In the genomic region with DNA sequence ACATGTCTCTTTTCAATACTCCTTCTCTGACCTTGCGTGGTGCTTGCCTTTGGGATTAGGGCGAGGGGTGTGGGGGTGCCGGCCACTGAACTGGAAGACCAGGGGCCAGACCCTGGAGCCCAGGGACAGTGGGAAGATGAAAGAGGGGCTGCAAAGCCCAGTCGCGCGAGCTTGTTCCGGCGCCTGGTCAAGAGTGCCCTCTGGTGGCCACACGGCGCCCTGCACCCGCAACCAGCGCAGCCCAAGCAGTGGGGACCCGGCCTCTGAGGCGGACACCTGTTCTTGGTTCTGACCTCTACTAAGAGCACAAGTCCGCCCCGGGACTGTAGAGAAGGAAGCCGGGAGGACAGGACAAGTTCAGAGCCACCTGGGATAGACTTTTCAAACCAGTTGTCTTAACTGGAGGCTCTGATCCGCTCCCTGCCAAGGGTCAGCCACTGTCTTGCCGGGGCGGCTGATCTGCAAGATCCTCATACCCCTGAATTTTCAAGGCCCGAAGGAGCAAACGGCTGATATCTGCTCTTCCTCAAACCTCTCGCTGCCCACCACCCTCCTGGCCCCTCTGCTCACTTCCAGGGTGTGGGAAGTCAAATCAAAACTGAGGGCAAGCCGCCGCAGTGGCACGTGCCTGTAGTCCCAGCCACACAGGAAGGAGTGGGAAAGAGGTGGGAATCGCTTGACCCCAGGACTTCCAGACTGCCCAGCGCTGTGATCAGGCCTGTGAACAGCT, we compare ENCODE assay signal across 8 cellular contexts. TPM values are rescaled to one million over a fixed set of nuclear protein-coding genes. Genes with fewer than 3 reads are reported as not detected.
A peak's percentile ranks its signal among the peaks of the same experiment; 100 is the strongest.
DNase-seq lines count a peak whose midpoint lies in the region; ATAC-seq, FAIRE-seq and TF ChIP-seq lines count a peak whose summit lies in the region.

No MANE protein-coding gene starts in this region.

- POLR2A ChIA-PET in WTC11 (lab: Charles Lee), result interaction anchor here (0.8 kb wide), 1 partner anchor 15 kb away, joined by 3 read pairs; a partner anchor contains a TSS

- peaks cover 5% of the 10 kb centered on the region for H3K36me3 Mint-ChIP-seq in WTC11

- no peaks in the 10 kb centered on the region for H3K27me3 Mint-ChIP-seq in WTC11 (ENCODE audit: low read depth)

- H3K9me3 Mint-ChIP-seq in WTC11, result peaks cover 6% of the 10 kb centered on the region

- DNase-seq in C1 segment of cervical spinal cord (lab: John Stamatoyannopoulos, UW), result peak in 13 of 14 donors; percentile 1 to 80 (median 54)
- peak; percentile 70 for DNase-seq in NAMALWA (ENCODE audit: low spot score)
- DNase-seq in WTC11 (ENCODE audit: low spot score), result peak; percentile 90
- peak; percentile 16 for DNase-seq in bronchial epithelial cell (ENCODE audit: low read depth)
- peak; percentile 46 for DNase-seq in kidney tubule cell (ENCODE audit: low spot score)
- DNase-seq in stimulated activated CD4-positive, alpha-beta T cell treated with anti-CD3 and anti-CD28 coated beads, Interleukin-2, amount 100 ng/mL, for 48 hours, result peak; percentile 74 to 78

- ATAC-seq in GM19324 (IDR thresholded peaks at IDR 0.05; ENCODE audit: low FRiP score, unreplicated experiment), result peak; percentile 67
- peak; percentile 92 for ATAC-seq in WTC11
- ATAC-seq in GM18520 (IDR thresholded peaks at IDR 0.05; ENCODE audit: unreplicated experiment), result no peak

- FAIRE-seq in bronchial epithelial cell (lab: Jason Lieb, UNC), result no peak

- TF ChIP-seq CTCF in WTC11 (IDR thresholded peaks at IDR 0.05) (peak; percentile 99), bronchial epithelial cell (IDR thresholded peaks at IDR 0.05; ENCODE audit: insufficient read depth, low read length, severe bottlenecking) (peak; percentile 99)

- H3K27ac Mint-ChIP-seq in WTC11, result no peak overlapping the region

- no peaks in the 10 kb centered on the region for H3K36me3 ChIP-seq in bronchial epithelial cell (ENCODE audit: control insufficient read depth, insufficient read depth, low read length)

- H3K27me3 ChIP-seq in bronchial epithelial cell (ENCODE audit: control insufficient read depth, insufficient read depth, low read length), result no peaks in the 10 kb centered on the region

- peaks cover 20% of the 10 kb centered on the region for H3K4me1 Mint-ChIP-seq in WTC11

- no peak overlapping the region for H3K4me3 ChIP-seq in bronchial epithelial cell (ENCODE audit: low read depth, low read length)

- H3K4me3 Mint-ChIP-seq in WTC11, result no peak overlapping the region

- CTCF ChIA-PET in WTC11 (lab: Charles Lee), result interaction anchor here (0.6 to 3.8 kb wide), 42 partner anchors 9 to 433 kb away, joined by 3 to 58 read pairs (median 4); a partner anchor contains a TSS

TF ChIP-seq in WTC11, 78 proteins besides CTCF, POLR2A, EP300 and RAD21:
- TF ChIP-seq, protein P1, sequence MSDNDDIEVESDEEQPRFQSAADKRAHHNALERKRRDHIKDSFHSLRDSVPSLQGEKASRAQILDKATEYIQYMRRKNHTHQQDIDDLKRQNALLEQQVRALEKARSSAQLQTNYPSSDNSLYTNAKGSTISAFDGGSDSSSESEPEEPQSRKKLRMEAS (CRISPR knock-in tag; IDR thresholded peaks at IDR 0.05), result no peak
- peak; percentile 48 for TF ChIP-seq ZNF121 (CRISPR knock-in tag; IDR thresholded peaks at IDR 0.05)
- no peak for TF ChIP-seq SMAD4 (CRISPR knock-in tag; IDR thresholded peaks at IDR 0.05)
- TF ChIP-seq ETV6 (CRISPR knock-in tag; IDR thresholded peaks at IDR 0.05), result peak; percentile 74; the same call in 1 of the 2 replicates
- no peak for TF ChIP-seq RORB (CRISPR knock-in tag; IDR thresholded peaks at IDR 0.05)
- TF ChIP-seq, protein P2, sequence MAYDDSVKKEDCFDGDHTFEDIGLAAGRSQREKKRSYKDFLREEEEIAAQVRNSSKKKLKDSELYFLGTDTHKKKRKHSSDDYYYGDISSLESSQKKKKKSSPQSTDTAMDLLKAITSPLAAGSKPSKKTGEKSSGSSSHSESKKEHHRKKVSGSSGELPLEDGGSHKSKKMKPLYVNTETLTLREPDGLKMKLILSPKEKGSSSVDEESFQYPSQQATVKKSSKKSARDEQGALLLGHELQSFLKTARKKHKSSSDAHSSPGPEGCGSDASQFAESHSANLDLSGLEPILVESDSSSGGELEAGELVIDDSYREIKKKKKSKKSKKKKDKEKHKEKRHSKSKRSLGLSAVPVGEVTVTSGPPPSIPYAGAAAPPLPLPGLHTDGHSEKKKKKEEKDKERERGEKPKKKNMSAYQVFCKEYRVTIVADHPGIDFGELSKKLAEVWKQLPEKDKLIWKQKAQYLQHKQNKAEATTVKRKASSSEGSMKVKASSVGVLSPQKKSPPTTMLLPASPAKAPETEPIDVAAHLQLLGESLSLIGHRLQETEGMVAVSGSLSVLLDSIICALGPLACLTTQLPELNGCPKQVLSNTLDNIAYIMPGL (CRISPR knock-in tag; IDR thresholded peaks at IDR 0.05), result 0 out of 2 replicates have a peak, but pooled peaks have one; percentile 18
- no peak for TF ChIP-seq KAT7 (CRISPR knock-in tag; IDR thresholded peaks at IDR 0.05; ENCODE audit: borderline replicate concordance)
- TF ChIP-seq SP1 (CRISPR knock-in tag; conservative IDR thresholded peaks at IDR 0.05), result peak; percentile 31; the same call in 1 of the 2 replicates
- TF ChIP-seq, protein P3, sequence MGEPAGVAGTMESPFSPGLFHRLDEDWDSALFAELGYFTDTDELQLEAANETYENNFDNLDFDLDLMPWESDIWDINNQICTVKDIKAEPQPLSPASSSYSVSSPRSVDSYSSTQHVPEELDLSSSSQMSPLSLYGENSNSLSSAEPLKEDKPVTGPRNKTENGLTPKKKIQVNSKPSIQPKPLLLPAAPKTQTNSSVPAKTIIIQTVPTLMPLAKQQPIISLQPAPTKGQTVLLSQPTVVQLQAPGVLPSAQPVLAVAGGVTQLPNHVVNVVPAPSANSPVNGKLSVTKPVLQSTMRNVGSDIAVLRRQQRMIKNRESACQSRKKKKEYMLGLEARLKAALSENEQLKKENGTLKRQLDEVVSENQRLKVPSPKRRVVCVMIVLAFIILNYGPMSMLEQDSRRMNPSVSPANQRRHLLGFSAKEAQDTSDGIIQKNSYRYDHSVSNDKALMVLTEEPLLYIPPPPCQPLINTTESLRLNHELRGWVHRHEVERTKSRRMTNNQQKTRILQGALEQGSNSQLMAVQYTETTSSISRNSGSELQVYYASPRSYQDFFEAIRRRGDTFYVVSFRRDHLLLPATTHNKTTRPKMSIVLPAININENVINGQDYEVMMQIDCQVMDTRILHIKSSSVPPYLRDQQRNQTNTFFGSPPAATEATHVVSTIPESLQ (CRISPR knock-in tag; IDR thresholded peaks at IDR 0.05), result no peak
- TF ChIP-seq, protein P4, sequence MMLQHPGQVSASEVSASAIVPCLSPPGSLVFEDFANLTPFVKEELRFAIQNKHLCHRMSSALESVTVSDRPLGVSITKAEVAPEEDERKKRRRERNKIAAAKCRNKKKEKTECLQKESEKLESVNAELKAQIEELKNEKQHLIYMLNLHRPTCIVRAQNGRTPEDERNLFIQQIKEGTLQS (CRISPR knock-in tag; conservative IDR thresholded peaks at IDR 0.05), result no peak
- TF ChIP-seq, protein P5, sequence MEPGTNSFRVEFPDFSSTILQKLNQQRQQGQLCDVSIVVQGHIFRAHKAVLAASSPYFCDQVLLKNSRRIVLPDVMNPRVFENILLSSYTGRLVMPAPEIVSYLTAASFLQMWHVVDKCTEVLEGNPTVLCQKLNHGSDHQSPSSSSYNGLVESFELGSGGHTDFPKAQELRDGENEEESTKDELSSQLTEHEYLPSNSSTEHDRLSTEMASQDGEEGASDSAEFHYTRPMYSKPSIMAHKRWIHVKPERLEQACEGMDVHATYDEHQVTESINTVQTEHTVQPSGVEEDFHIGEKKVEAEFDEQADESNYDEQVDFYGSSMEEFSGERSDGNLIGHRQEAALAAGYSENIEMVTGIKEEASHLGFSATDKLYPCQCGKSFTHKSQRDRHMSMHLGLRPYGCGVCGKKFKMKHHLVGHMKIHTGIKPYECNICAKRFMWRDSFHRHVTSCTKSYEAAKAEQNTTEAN (CRISPR knock-in tag; IDR thresholded peaks at IDR 0.05), result no peak

RNA-seq across cellular contexts. Expression of a gene that starts 14.9 kb away (rescaled TPM):
- 235 to 275 TPM (median 247 TPM) in 3 replicates for total RNA-seq in WTC11 (2021)
- 18.4 and 20.5 TPM in 2 replicates for total RNA-seq in bronchial epithelial cell

Comparison
In these comparisons a context has a peak if more than half of its experiments do, and no peak if none do; other contexts are left out.
1. DNase-seq: peak in every context shown above with its lines; median percentile 90 in WTC11; 76 in stimulated activated CD4-positive, alpha-beta T cell treated with anti-CD3 and anti-CD28 coated beads, Interleukin-2, amount 100 ng/mL, for 48 hours; 70 in NAMALWA; 54 in C1 segment of cervical spinal cord; 46 in kidney tubule cell; 16 in bronchial epithelial cell.
2. RNA of a gene that starts 14.9 kb away (total RNA-seq): 235 to 275 TPM in WTC11; 18.4 to 20.5 TPM in bronchial epithelial cell; every median in the first group is over 10 times any median in the second.